Comparison of ENCODE assay signal across 14 cellular contexts in the genomic region with DNA sequence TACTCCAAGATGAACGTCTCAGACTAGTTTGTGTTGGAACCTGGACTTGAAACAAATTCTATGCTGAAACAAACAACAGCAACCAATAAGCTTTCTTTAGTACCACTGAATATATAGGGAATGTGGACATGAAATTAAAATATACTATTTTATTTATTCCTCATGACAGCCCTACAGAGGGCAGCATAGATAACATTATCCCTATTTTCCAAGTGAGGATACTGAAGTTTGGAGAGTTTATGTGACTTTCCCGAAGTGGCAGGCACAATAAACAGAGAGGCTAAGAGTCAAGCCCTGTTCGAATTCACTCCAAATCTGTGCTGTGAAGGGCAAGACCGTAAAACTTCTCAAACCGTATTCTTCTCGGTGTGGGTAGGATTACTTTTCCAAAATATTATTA.
DNase-seq lines count a peak whose midpoint lies in the region; ATAC-seq and TF ChIP-seq lines count a peak whose summit lies in the region.
"Had no signal": no experiment of that assay in that cellular context is flagged by ENCODE, and none has a peak within 500 bp of the region (broad histone marks: within the 10 kb centered on the region; RNA-seq: fewer than 3 reads in every experiment).

No MANE protein-coding gene starts in this region.

- intact Hi-C loops in activated CD4-positive, alpha-beta T cell treated with anti-CD3 and anti-CD28 coated beads, Interleukin-2, amount 10 ng/mL, durations not matched to agents 24 days and 14 days (cut with micrococcal nuclease) = no loop called here

- in situ Hi-C loops in Caki2 (cut with HindIII; ENCODE audit: low pct_unique_long_range_greater_than_20kb, low sequenced_read_pairs) = no loop called here

- DNase-seq in Caki2 (ENCODE audit: low read depth) (peak; percentile 0), OCI-M1 (lab: John Stamatoyannopoulos, UW) (peak; percentile 18), fibroblast of mammary gland (ENCODE audit: low read depth) (peak; percentile 28), renal cortical epithelial cell (ENCODE audit: low read depth) (peak; percentile 32), mucosa of gallbladder (ENCODE audit: low spot score) (no peak)
- DNase-seq in activated CD4-positive, alpha-beta T cell treated with anti-CD3 and anti-CD28 coated beads, Interleukin-2, amount 10 ng/mL, durations not matched to agents 24 days and 14 days = no peak
- no peak for DNase-seq in activated naive CD8-positive, alpha-beta T cell treated with anti-CD3 and anti-CD28 coated beads for 36 hours
- DNase-seq: activated CD4-positive, alpha-beta T cell treated with anti-CD3 and anti-CD28 coated beads for 36 hours; activated effector memory CD4-positive, alpha-beta T cell treated with anti-CD3 and anti-CD28 coated beads, Interleukin-2, amount 50 U/mL, for 16 hours; effector memory CD8-positive, alpha-beta T cell; NCI-H1930; stimulated activated CD8-positive, alpha-beta memory T cell treated with anti-CD3 and anti-CD28 coated beads, Interleukin-4, amount 100 ng/mL, for 48 hours had no signal

- peaks cover 4% of the 10 kb centered on the region for H3K9me3 Mint-ChIP-seq in activated CD4-positive, alpha-beta T cell treated with anti-CD3 and anti-CD28 coated beads, Interleukin-2, amount 10 ng/mL, durations not matched to agents 24 days and 14 days
- no peaks in the 10 kb centered on the region for H3K9me3 Mint-ChIP-seq in activated naive CD8-positive, alpha-beta T cell treated with anti-CD3 and anti-CD28 coated beads for 36 hours

- H3K4me1 Mint-ChIP-seq in activated CD4-positive, alpha-beta T cell treated with anti-CD3 and anti-CD28 coated beads, Interleukin-2, amount 10 ng/mL, durations not matched to agents 24 days and 14 days = no peaks in the 10 kb centered on the region
- H3K4me1 Mint-ChIP-seq in activated naive CD8-positive, alpha-beta T cell treated with anti-CD3 and anti-CD28 coated beads for 36 hours = no peaks in the 10 kb centered on the region
- H3K4me1 Mint-ChIP-seq: activated CD4-positive, alpha-beta T cell treated with anti-CD3 and anti-CD28 coated beads for 36 hours had no signal

- H3K27me3 Mint-ChIP-seq in activated CD4-positive, alpha-beta T cell treated with anti-CD3 and anti-CD28 coated beads, Interleukin-2, amount 10 ng/mL, durations not matched to agents 24 days and 14 days = no peaks in the 10 kb centered on the region
- H3K27me3 Mint-ChIP-seq in activated naive CD8-positive, alpha-beta T cell treated with anti-CD3 and anti-CD28 coated beads for 36 hours = no peaks in the 10 kb centered on the region
- H3K27me3 Mint-ChIP-seq: activated CD4-positive, alpha-beta T cell treated with anti-CD3 and anti-CD28 coated beads for 36 hours; effector memory CD8-positive, alpha-beta T cell had no signal

- H3K4me3 Mint-ChIP-seq in activated CD4-positive, alpha-beta T cell treated with anti-CD3 and anti-CD28 coated beads, Interleukin-2, amount 10 ng/mL, durations not matched to agents 24 days and 14 days = no peak overlapping the region
- no peak overlapping the region for H3K4me3 Mint-ChIP-seq in activated naive CD8-positive, alpha-beta T cell treated with anti-CD3 and anti-CD28 coated beads for 36 hours
- H3K4me3 Mint-ChIP-seq: activated CD4-positive, alpha-beta T cell treated with anti-CD3 and anti-CD28 coated beads for 36 hours; effector memory CD8-positive, alpha-beta T cell had no signal

- no peaks in the 10 kb centered on the region for H3K36me3 Mint-ChIP-seq in activated CD4-positive, alpha-beta T cell treated with anti-CD3 and anti-CD28 coated beads, Interleukin-2, amount 10 ng/mL, durations not matched to agents 24 days and 14 days (ENCODE audit: low read depth)
- H3K36me3 Mint-ChIP-seq in activated naive CD8-positive, alpha-beta T cell treated with anti-CD3 and anti-CD28 coated beads for 36 hours = no peaks in the 10 kb centered on the region

- no peak overlapping the region for H3K27ac Mint-ChIP-seq in activated CD4-positive, alpha-beta T cell treated with anti-CD3 and anti-CD28 coated beads, Interleukin-2, amount 10 ng/mL, durations not matched to agents 24 days and 14 days
- no peak overlapping the region for H3K27ac Mint-ChIP-seq in activated naive CD8-positive, alpha-beta T cell treated with anti-CD3 and anti-CD28 coated beads for 36 hours
- H3K27ac Mint-ChIP-seq: activated CD4-positive, alpha-beta T cell treated with anti-CD3 and anti-CD28 coated beads for 36 hours; effector memory CD8-positive, alpha-beta T cell had no signal

- peak; percentile 27 for TF ChIP-seq CTCF in fibroblast of mammary gland (conservative IDR thresholded peaks at IDR 0.05; ENCODE audit: control insufficient read depth, insufficient read depth, low read depth, low read length)

- no peak for ATAC-seq in GM21447 (IDR thresholded peaks at IDR 0.05; ENCODE audit: unreplicated experiment)
- ATAC-seq: activated CD4-positive, alpha-beta T cell treated with anti-CD3 and anti-CD28 coated beads for 36 hours; effector memory CD8-positive, alpha-beta T cell; Panc1 had no signal

- H3K4me3 ChIP-seq in fibroblast of mammary gland (ENCODE audit: control insufficient read depth, low read depth, low read length) = no peak overlapping the region

Comparison
In these comparisons a context has a peak if more than half of its experiments do, and no peak if none do; other contexts are left out.
1. DNase-seq: peak in Caki2 (single experiment), OCI-M1 (single experiment), fibroblast of mammary gland (single experiment) and renal cortical epithelial cell (single experiment); none in activated CD4-positive, alpha-beta T cell treated with anti-CD3 and anti-CD28 coated beads, Interleukin-2, amount 10 ng/mL, durations not matched to agents 24 days and 14 days (single experiment), activated naive CD8-positive, alpha-beta T cell treated with anti-CD3 and anti-CD28 coated beads for 36 hours (single experiment) and mucosa of gallbladder (single experiment).